7 cellular contexts compared by ENCODE assay signal in the genomic region with DNA sequence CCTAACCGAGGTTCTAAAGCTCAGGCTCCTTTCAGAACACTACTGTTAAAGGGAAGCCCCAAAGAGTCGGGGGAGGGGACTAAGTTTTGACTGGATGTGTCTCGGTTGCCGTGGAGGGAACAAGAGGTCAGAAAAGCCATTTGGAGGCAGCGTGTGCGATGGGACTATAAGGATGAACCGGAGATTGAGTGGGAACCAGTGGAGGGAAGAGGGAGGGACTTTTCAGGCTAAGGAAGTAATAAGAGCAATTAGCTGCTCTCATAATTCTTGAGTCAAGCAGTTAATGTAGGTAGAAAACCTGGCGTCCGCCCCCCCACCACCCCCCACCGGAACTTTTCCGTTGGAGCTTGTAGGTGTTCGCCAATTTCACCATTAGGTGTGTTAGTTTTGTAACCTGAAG. TPM values are rescaled to one million over a fixed set of nuclear protein-coding genes. Genes with fewer than 3 reads are reported as not detected.
DNase-seq lines count a peak whose midpoint lies in the region; ATAC-seq and TF ChIP-seq lines count a peak whose summit lies in the region.

No MANE protein-coding gene starts in this region.

- peak overlapping the region; percentile 61 for H3K27ac ChIP-seq in HCT116 (ENCODE audit: low read depth, low read length)
- peak overlapping the region; percentile 87 for H3K27ac ChIP-seq in fibroblast of lung (ENCODE audit: insufficient read depth, low read length)
- peak overlapping the region; percentile 95 to 97 for H3K27ac ChIP-seq in uterus

- H3K36me3 ChIP-seq in GM06990 (ENCODE audit: control insufficient read depth, insufficient read depth, low read length) = no peaks in the 10 kb centered on the region
- H3K36me3 ChIP-seq in HCT116 (ENCODE audit: control insufficient read depth in 1 of 2, insufficient read depth in 2 of 2, low read length in 2 of 2) = no peaks in the 10 kb centered on the region
- no peaks in the 10 kb centered on the region for H3K36me3 ChIP-seq in fibroblast of lung (ENCODE audit: control insufficient read depth, insufficient read depth, low read length)
- H3K36me3 ChIP-seq in uterus = no peaks in the 10 kb centered on the region

- H4K20me1 ChIP-seq in HCT116 (ENCODE audit: insufficient read depth) = no peaks in the 10 kb centered on the region
- H4K20me1 ChIP-seq in fibroblast of lung (ENCODE audit: control insufficient read depth, extremely low read depth, insufficient read depth, low read length) = no peaks in the 10 kb centered on the region

- H3K79me2 ChIP-seq in HCT116 (ENCODE audit: insufficient read depth, low read length) (peaks cover 37% of the 10 kb centered on the region), fibroblast of lung (ENCODE audit: control insufficient read depth, insufficient read depth, low read length) (peaks cover 22% of the 10 kb centered on the region)

- RAD21 ChIA-PET in HCT116 (lab: Charles Lee; ENCODE audit: low non-redundant PET in 1 of 2, low total read pairs in 2 of 2, uncharacterized antibody in 2 of 2, unreplicated experiment in 2 of 2) = no interaction called here

- peak overlapping the region; percentile 86 for H3K4me3 Mint-ChIP-seq in activated CD8-positive, alpha-beta T cell treated with anti-CD3 and anti-CD28 coated beads, Interleukin-2, amount 10 ng/mL, durations not matched to agents 7 days and 5 days
- peak overlapping the region; percentile 96 for H3K4me3 Mint-ChIP-seq in natural killer cell

- no peak for TF ChIP-seq RAD21 in HCT116 (IDR thresholded peaks at IDR 0.05; ENCODE audit: low read depth)

- H3K9me2 ChIP-seq in HCT116 (ENCODE audit: insufficient read depth) = no peaks in the 10 kb centered on the region

- H3K4me1 Mint-ChIP-seq in activated CD8-positive, alpha-beta T cell treated with anti-CD3 and anti-CD28 coated beads, Interleukin-2, amount 10 ng/mL, durations not matched to agents 7 days and 5 days (ENCODE audit: low read depth) = peaks cover 22% of the 10 kb centered on the region
- peaks cover 29 to 35% of the 10 kb centered on the region in 2 donors for H3K4me1 Mint-ChIP-seq in natural killer cell

- no peaks in the 10 kb centered on the region for H3K9me3 Mint-ChIP-seq in activated CD8-positive, alpha-beta T cell treated with anti-CD3 and anti-CD28 coated beads, Interleukin-2, amount 10 ng/mL, durations not matched to agents 7 days and 5 days (ENCODE audit: insufficient read depth)
- no peaks in the 10 kb centered on the region for H3K9me3 Mint-ChIP-seq in natural killer cell

- no peaks in the 10 kb centered on the region for H3K27me3 ChIP-seq in GM06990 (replicated peaks; ENCODE audit: control insufficient read depth, insufficient read depth, low read length)
- no peaks in the 10 kb centered on the region for H3K27me3 ChIP-seq in HCT116 (ENCODE audit: insufficient read depth, low read length)
- no peaks in the 10 kb centered on the region for H3K27me3 ChIP-seq in fibroblast of lung (ENCODE audit: control insufficient read depth, insufficient read depth, low read length)
- H3K27me3 ChIP-seq in uterus = no peaks in the 10 kb centered on the region

- TF ChIP-seq POLR2A in HCT116 (IDR thresholded peaks at IDR 0.05; ENCODE audit: borderline replicate concordance, extremely low read depth, insufficient read depth, insufficient read length) = no peak
- no peak for TF ChIP-seq POLR2A in uterus (IDR thresholded peaks at IDR 0.05)

- H3K4me3 ChIP-seq in GM06990 (replicated peaks; ENCODE audit: low read depth, low read length) = peak overlapping the region; percentile 93
- peak overlapping the region; percentile 87 to 88 for H3K4me3 ChIP-seq in HCT116 (replicated peaks in 1 of 2; ENCODE audit: low read depth in 1 of 2, low read length in 2 of 2)
- H3K4me3 ChIP-seq in fibroblast of lung (replicated peaks in 1 of 4; ENCODE audit: control extremely low read depth in 1 of 4, insufficient read depth in 1 of 4, low read depth in 3 of 4, low read length in 4 of 4) = peak overlapping the region; percentile 90 to 98 (median 92)
- peak overlapping the region; percentile 73 to 89 for H3K4me3 ChIP-seq in uterus

- peak overlapping the region; percentile 69 for H2AFZ ChIP-seq in HCT116 (ENCODE audit: low read depth, low read length, poor library complexity, severe bottlenecking)
- H2AFZ ChIP-seq in fibroblast of lung (ENCODE audit: low read length) = peak overlapping the region; percentile 95

- intact Hi-C loops in HCT116 (cut with micrococcal nuclease) (loop anchor here (5.0 kb wide), 2 partner anchors 58 to 517 kb away; partner anchors contain the start of gene MTERF1), natural killer cell (cut with micrococcal nuclease) (loop anchor here (1.0 to 5.0 kb wide), 4 partner anchors 59 to 588 kb away; partner anchors contain the start of genes CYP51A1, GATAD1, MTERF1 and PEX1), uterus (cut with DNase I; ENCODE audit: low total_unique reads) (no loop called here)

- peak overlapping the region; percentile 95 for H3K27ac Mint-ChIP-seq in activated CD8-positive, alpha-beta T cell treated with anti-CD3 and anti-CD28 coated beads, Interleukin-2, amount 10 ng/mL, durations not matched to agents 7 days and 5 days
- peak overlapping the region; percentile 91 to 96 for H3K27ac Mint-ChIP-seq in natural killer cell

- TF ChIP-seq CTCF in GM06990 (IDR thresholded peaks at IDR 0.05; ENCODE audit: insufficient read depth, low read length, poor library complexity, severe bottlenecking) = no peak
- TF ChIP-seq CTCF in HCT116 (IDR thresholded peaks at IDR 0.05 in 2 of 3, conservative IDR thresholded peaks at IDR 0.05 in 1 of 3; ENCODE audit: borderline replicate concordance in 1 of 3, insufficient read depth in 1 of 3, low read depth in 2 of 3, low read length in 2 of 3) = no peak
- TF ChIP-seq CTCF in fibroblast of lung (conservative IDR thresholded peaks at IDR 0.05 in 1 of 2, IDR thresholded peaks at IDR 0.05 in 1 of 2; ENCODE audit: low read depth in 1 of 2, low read length in 2 of 2) = no peak
- no peak for TF ChIP-seq CTCF in natural killer cell (IDR thresholded peaks at IDR 0.05)
- peak in 1 of 4 experiments; percentile 1 for TF ChIP-seq CTCF in uterus (IDR thresholded peaks at IDR 0.05)

- ATAC-seq in HCT116 = peak; percentile 24
- ATAC-seq in activated CD8-positive, alpha-beta T cell treated with anti-CD3 and anti-CD28 coated beads, Interleukin-2, amount 10 ng/mL, durations not matched to agents 7 days and 5 days = peak; percentile 15
- peak in 2 of 3 donors; percentile 2 to 8 for ATAC-seq in natural killer cell

- POLR2A ChIA-PET in HCT116 (lab: Charles Lee) = interaction anchor here (1.5 kb wide), 2 partner anchors 27 to 60 kb away, joined by 3 to 4 read pairs; partner anchors contain the start of gene MTERF1
- POLR2A ChIA-PET in activated CD8-positive, alpha-beta T cell treated with anti-CD3 and anti-CD28 coated beads, Interleukin-2, amount 10 ng/mL, durations not matched to agents 7 days and 5 days (lab: Charles Lee) = interaction anchor here (0.8 to 3.3 kb wide), 7 partner anchors 9 to 589 kb away, joined by 3 to 14 read pairs (median 4); partner anchors contain the start of genes CYP51A1, PEX1 and RBM48

- peak overlapping the region; percentile 74 for H3K4me2 ChIP-seq in HCT116 (ENCODE audit: low read length)
- peak overlapping the region; percentile 94 for H3K4me2 ChIP-seq in fibroblast of lung (ENCODE audit: extremely low read depth, insufficient read depth, low read length)

- CTCF ChIA-PET in HCT116 (lab: Charles Lee) = interaction anchor here (1.0 kb wide), 1 partner anchor 14 kb away, joined by 4 read pairs; no protein-coding TSS in a partner anchor
- CTCF ChIA-PET in activated CD8-positive, alpha-beta T cell treated with anti-CD3 and anti-CD28 coated beads, Interleukin-2, amount 10 ng/mL, durations not matched to agents 7 days and 5 days (lab: Charles Lee) = interaction anchor here (0.6 to 4.0 kb wide), 11 partner anchors 8 to 507 kb away, joined by 3 to 39 read pairs (median 4); partner anchors contain the start of genes GATAD1 and MTERF1

- H3K36me3 Mint-ChIP-seq in activated CD8-positive, alpha-beta T cell treated with anti-CD3 and anti-CD28 coated beads, Interleukin-2, amount 10 ng/mL, durations not matched to agents 7 days and 5 days (ENCODE audit: low read depth) = peaks cover 3% of the 10 kb centered on the region
- H3K36me3 Mint-ChIP-seq in natural killer cell = no peaks in the 10 kb centered on the region

- DNase-seq in GM06990 (ENCODE audit: extremely low read depth, insufficient read length) (no peak), HCT116 (ENCODE audit: low read depth, low spot score) (no peak), NCI-H1417 (lab: John Stamatoyannopoulos, UW) (peak in 2 of 3 experiments; percentile 43 to 87), fibroblast of lung (ENCODE audit: low read depth in 2 of 2) (peak; percentile 24 to 32), natural killer cell (no peak), uterus (peak; percentile 20 to 38)
- peak; percentile 46 for DNase-seq in activated CD8-positive, alpha-beta T cell treated with anti-CD3 and anti-CD28 coated beads, Interleukin-2, amount 10 ng/mL, durations not matched to agents 7 days and 5 days

- H3K4me1 ChIP-seq in HCT116 (ENCODE audit: control insufficient read depth in 1 of 2, insufficient read depth in 2 of 2, low read length in 2 of 2) (peaks cover 0 to 18% of the 10 kb centered on the region in 2 experiments; a peak in 2 of 4 replicates), fibroblast of lung (ENCODE audit: control insufficient read depth, extremely low read depth, insufficient read depth, low read length) (no peaks in the 10 kb centered on the region), uterus (peaks cover 0 to 3% of the 10 kb centered on the region in 2 donors)

- H3K9me3 ChIP-seq in HCT116 (ENCODE audit: control insufficient read depth in 1 of 2, insufficient read depth in 1 of 2, low read depth in 1 of 2, low read length in 2 of 2) = no peaks in the 10 kb centered on the region
- H3K9me3 ChIP-seq in fibroblast of lung (ENCODE audit: control insufficient read depth, insufficient read depth, low read depth, low read length) = no peaks in the 10 kb centered on the region
- no peaks in the 10 kb centered on the region for H3K9me3 ChIP-seq in uterus

- H3K27me3 Mint-ChIP-seq in activated CD8-positive, alpha-beta T cell treated with anti-CD3 and anti-CD28 coated beads, Interleukin-2, amount 10 ng/mL, durations not matched to agents 7 days and 5 days (ENCODE audit: low read depth) = no peaks in the 10 kb centered on the region
- peaks cover 8 to 15% of the 10 kb centered on the region in 2 donors for H3K27me3 Mint-ChIP-seq in natural killer cell (ENCODE audit: low read depth in 2 of 2)

- H3K9ac ChIP-seq in HCT116 (ENCODE audit: low read length) (peak overlapping the region; percentile 90), fibroblast of lung (ENCODE audit: insufficient read depth, low read length) (peak overlapping the region; percentile 81)

- TSS peak; percentile 94 for BruUV-seq in HCT116 (replicated peaks; lab: Mats Ljungman, UMichigan)

RNA-seq across cellular contexts. Expression of gene AKAP9, which starts 0.5 kb away (rescaled TPM):
- 32.6 TPM for total RNA-seq in HCT116 (2021; ENCODE audit: unreplicated experiment)
- polyA plus RNA-seq in HCT116 (2012) = 9.8 and 10.6 TPM in 2 replicates
- 10 to 100 TPM; 32.7 to 41.5 TPM for total RNA-seq in activated CD8-positive, alpha-beta T cell treated with anti-CD3 and anti-CD28 coated beads, Interleukin-2, amount 10 ng/mL, durations not matched to agents 7 days and 5 days
- total RNA-seq in fibroblast of lung = 30.8 and 46.6 TPM in 2 replicates
- polyA plus RNA-seq in fibroblast of lung = 10.1 and 16.6 TPM in 2 replicates
- polyA plus RNA-seq in fibroblast of lung (2012) = 9.0 and 15.6 TPM in 2 replicates
- polyA minus RNA-seq in fibroblast of lung (ENCODE audit: low replicate concordance) = 1.6 and 3.5 TPM in 2 replicates
- total RNA-seq in natural killer cell = 10 to 100 TPM; 78.8 to 93.0 (median 81.9) TPM
- 100 to 1,000 TPM in 1 of 4 donors, 10 to 100 TPM in 3; 32.5 to 125 (median 63.5) TPM for total RNA-seq in uterus

RNA-seq across cellular contexts. Expression of gene MTERF1, which starts 59.7 kb away (rescaled TPM):
- total RNA-seq in HCT116 (2021; ENCODE audit: unreplicated experiment) (13.1 TPM), fibroblast of lung (9.8 and 10.9 TPM in 2 replicates), natural killer cell (10 to 100 TPM; 15.7 to 20.0 (median 19.0) TPM), uterus (10 to 100 TPM in 3 of 4 donors, 1 to 10 TPM in 1; 4.4 to 23.8 (median 21.0) TPM)
- polyA plus RNA-seq in HCT116 (2012) = 3.4 and 6.3 TPM in 2 replicates
- 10 to 100 TPM; 16.2 to 16.8 TPM for total RNA-seq in activated CD8-positive, alpha-beta T cell treated with anti-CD3 and anti-CD28 coated beads, Interleukin-2, amount 10 ng/mL, durations not matched to agents 7 days and 5 days
- 8.8 and 10.9 TPM in 2 replicates for polyA plus RNA-seq in fibroblast of lung
- polyA plus RNA-seq in fibroblast of lung (2012) = 6.9 and 7.4 TPM in 2 replicates
- polyA minus RNA-seq in fibroblast of lung (ENCODE audit: low replicate concordance) = 0.30 and 0.39 TPM in 2 replicates

Comparison
In these comparisons a context has a peak if more than half of its experiments do, and no peak if none do; other contexts are left out.
1. DNase-seq: peak in NCI-H1417 (2 of 3), activated CD8-positive, alpha-beta T cell treated with anti-CD3 and anti-CD28 coated beads, Interleukin-2, amount 10 ng/mL, durations not matched to agents 7 days and 5 days (single experiment), fibroblast of lung (2 of 2) and uterus (2 of 2); none in GM06990 (single experiment), HCT116 (single experiment) and natural killer cell (single experiment).
2. Peak in every context shown above with its lines, with median percentiles within 50 percentile points of each other: H3K4me3 ChIP-seq, ATAC-seq and H3K27ac ChIP-seq.